Comparison of ENCODE assay signal across 22 cellular contexts in genomic region chr2:28678175-28678855, GRCh38.
DNase-seq lines count a peak whose midpoint lies in the region; ATAC-seq and FAIRE-seq lines count a peak whose summit lies in the region.
"Had no signal": no experiment of that assay in that cellular context is flagged by ENCODE, and none has a peak within 500 bp of the region (broad histone marks: within the 10 kb centered on the region; RNA-seq: fewer than 3 reads in every experiment).

No MANE protein-coding gene starts in this region.

- no peaks in the 10 kb centered on the region for H3K36me3 ChIP-seq in small intestine (ENCODE audit: control insufficient read depth in 2 of 2, insufficient read depth in 2 of 2, low read length in 2 of 2)
- H3K36me3 ChIP-seq: BLaER1 treated with 17β-estradiol and CSF1 and Interleukin-3, amounts not matched to agents 10 nM and 100 nM had no signal

- no peak for FAIRE-seq in small intestine (lab: Jason Lieb, UNC)
- FAIRE-seq: A549, astrocyte, colon, keratinocyte had no signal

- no peak overlapping the region for H3K27ac ChIP-seq in small intestine (ENCODE audit: low read depth in 1 of 2, low read length in 1 of 2)
- H3K27ac ChIP-seq: A549; BLaER1 treated with 17β-estradiol and CSF1 and Interleukin-3, amounts not matched to agents 10 nM and 100 nM; GM23248 had no signal

- H3K4me3 Mint-ChIP-seq in activated CD4-positive, alpha-beta T cell treated with anti-CD3 and anti-CD28 coated beads, Interleukin-2, amount 10 ng/mL, durations not matched to agents 24 days and 14 days = no peak overlapping the region
- no peak overlapping the region for H3K4me3 Mint-ChIP-seq in activated T-helper 2 cell treated with anti-CD3 and anti-CD28 coated beads, Interferon-gamma antibody, Interleukin-2, Interleukin-4, amounts not matched to agents 10 μg/mL and 5 μg/mL and 100 μg/mL, durations not matched to agents 14 hours and 24 hours and 36 hours (ENCODE audit: low read depth)
- H3K4me3 Mint-ChIP-seq: activated naive CD4-positive, alpha-beta T cell treated with anti-CD3 and anti-CD28 coated beads, Interleukin-2, amount 10 ng/mL, durations not matched to agents 7 days and 5 days; memory B cell; stimulated activated memory B cell treated with anti-CD40 and anti-IgM and Interleukin-4, amounts not matched to agents 10 μg/mL and 1 μg/mL and 100 μg/mL, for 72 hours; type B pancreatic cell had no signal

- H3K27ac Mint-ChIP-seq in activated CD4-positive, alpha-beta T cell treated with anti-CD3 and anti-CD28 coated beads, Interleukin-2, amount 10 ng/mL, durations not matched to agents 24 days and 14 days = peak overlapping the region; percentile 73
- peak overlapping the region; percentile 82 for H3K27ac Mint-ChIP-seq in activated T-helper 2 cell treated with anti-CD3 and anti-CD28 coated beads, Interferon-gamma antibody, Interleukin-2, Interleukin-4, amounts not matched to agents 10 μg/mL and 5 μg/mL and 100 μg/mL, durations not matched to agents 14 hours and 24 hours and 36 hours
- H3K27ac Mint-ChIP-seq: activated naive CD4-positive, alpha-beta T cell treated with anti-CD3 and anti-CD28 coated beads, Interleukin-2, amount 10 ng/mL, durations not matched to agents 7 days and 5 days; memory B cell; stimulated activated memory B cell treated with anti-CD40 and anti-IgM and Interleukin-4, amounts not matched to agents 10 μg/mL and 1 μg/mL and 100 μg/mL, for 72 hours; type B pancreatic cell had no signal

- H3K4me3 ChIP-seq in small intestine (ENCODE audit: low read depth in 1 of 2, low read length in 2 of 2) = no peak overlapping the region
- H3K4me3 ChIP-seq: A549; BLaER1 treated with 17β-estradiol and CSF1 and Interleukin-3, amounts not matched to agents 10 nM and 100 nM; GM23248 had no signal

- H3K4me1 Mint-ChIP-seq in activated CD4-positive, alpha-beta T cell treated with anti-CD3 and anti-CD28 coated beads, Interleukin-2, amount 10 ng/mL, durations not matched to agents 24 days and 14 days = peaks cover 43% of the 10 kb centered on the region
- H3K4me1 Mint-ChIP-seq in activated T-helper 2 cell treated with anti-CD3 and anti-CD28 coated beads, Interferon-gamma antibody, Interleukin-2, Interleukin-4, amounts not matched to agents 10 μg/mL and 5 μg/mL and 100 μg/mL, durations not matched to agents 14 hours and 24 hours and 36 hours (ENCODE audit: low read depth) = peaks cover 53% of the 10 kb centered on the region

- intact Hi-C loops in activated CD4-positive, alpha-beta T cell treated with anti-CD3 and anti-CD28 coated beads, Interleukin-2, amount 10 ng/mL, durations not matched to agents 24 days and 14 days (cut with micrococcal nuclease) = no loop called here
- intact Hi-C loops in activated T-helper 2 cell treated with anti-CD3 and anti-CD28 coated beads, Interferon-gamma antibody, Interleukin-2, Interleukin-4, amounts not matched to agents 10 μg/mL and 5 μg/mL and 100 μg/mL, durations not matched to agents 14 hours and 24 hours and 36 hours (cut with micrococcal nuclease) = no loop called here
- intact Hi-C loops in left colon (cut with DNase I, micrococcal nuclease) (no loop called here), head of caudate nucleus (cut with DNase I) (no loop called here)

- no peaks in the 10 kb centered on the region for H3K27me3 ChIP-seq in small intestine (ENCODE audit: control insufficient read depth in 2 of 2, insufficient read depth in 2 of 2, low read length in 2 of 2)
- H3K27me3 ChIP-seq: BLaER1 treated with 17β-estradiol and CSF1 and Interleukin-3, amounts not matched to agents 10 nM and 100 nM had no signal

- H3K36me3 Mint-ChIP-seq in activated CD4-positive, alpha-beta T cell treated with anti-CD3 and anti-CD28 coated beads, Interleukin-2, amount 10 ng/mL, durations not matched to agents 24 days and 14 days (ENCODE audit: low read depth) = peaks cover 1% of the 10 kb centered on the region
- peaks cover 7% of the 10 kb centered on the region for H3K36me3 Mint-ChIP-seq in activated T-helper 2 cell treated with anti-CD3 and anti-CD28 coated beads, Interferon-gamma antibody, Interleukin-2, Interleukin-4, amounts not matched to agents 10 μg/mL and 5 μg/mL and 100 μg/mL, durations not matched to agents 14 hours and 24 hours and 36 hours (ENCODE audit: low read depth)
- H3K36me3 Mint-ChIP-seq: activated naive CD4-positive, alpha-beta T cell treated with anti-CD3 and anti-CD28 coated beads, Interleukin-2, amount 10 ng/mL, durations not matched to agents 7 days and 5 days; memory B cell; stimulated activated memory B cell treated with anti-CD40 and anti-IgM and Interleukin-4, amounts not matched to agents 10 μg/mL and 1 μg/mL and 100 μg/mL, for 72 hours; type B pancreatic cell had no signal

- H3K27me3 Mint-ChIP-seq in activated CD4-positive, alpha-beta T cell treated with anti-CD3 and anti-CD28 coated beads, Interleukin-2, amount 10 ng/mL, durations not matched to agents 24 days and 14 days = no peaks in the 10 kb centered on the region
- H3K27me3 Mint-ChIP-seq in activated T-helper 2 cell treated with anti-CD3 and anti-CD28 coated beads, Interferon-gamma antibody, Interleukin-2, Interleukin-4, amounts not matched to agents 10 μg/mL and 5 μg/mL and 100 μg/mL, durations not matched to agents 14 hours and 24 hours and 36 hours (ENCODE audit: low read depth) = no peaks in the 10 kb centered on the region
- H3K27me3 Mint-ChIP-seq: memory B cell; stimulated activated memory B cell treated with anti-CD40 and anti-IgM and Interleukin-4, amounts not matched to agents 10 μg/mL and 1 μg/mL and 100 μg/mL, for 72 hours; type B pancreatic cell had no signal

- 77 to 84% (median 81%) methylated on average over 11 of the region's 11 CpGs for WGBS in small intestine, 3 donors

- DNase-seq in activated CD4-positive, alpha-beta T cell treated with anti-CD3 and anti-CD28 coated beads, Interleukin-2, amount 10 ng/mL, durations not matched to agents 24 days and 14 days = no peak
- no peak for DNase-seq in activated CD4-positive, alpha-beta T cell treated with anti-CD3 and anti-CD28 coated beads for 48 hours
- no peak for DNase-seq in activated T-helper 2 cell treated with anti-CD3 and anti-CD28 coated beads, Interferon-gamma antibody, Interleukin-2, Interleukin-4, amounts not matched to agents 10 μg/mL and 5 μg/mL and 100 μg/mL, durations not matched to agents 14 hours and 24 hours and 36 hours (ENCODE audit: low spot score)
- DNase-seq in left colon (no peak), small intestine (peak; percentile 19), head of caudate nucleus (no peak)
- DNase-seq in activated T-cell treated with anti-CD3 and anti-CD28 coated beads, Interleukin-2, amount 50 U/mL, for 1 hour = no peak
- DNase-seq in activated CD4-positive, CD25-positive, alpha-beta regulatory T cell (lab: John Stamatoyannopoulos, UW) = no peak
- DNase-seq: activated CD4-positive, alpha-beta T cell treated with anti-CD3 and anti-CD28 coated beads, Interleukin-2, amount 50 U/mL, for 1 hour; activated naive CD4-positive, alpha-beta T cell treated with anti-CD3 and anti-CD28 coated beads, Interleukin-2, amount 10 ng/mL, durations not matched to agents 7 days and 5 days; GM23248; KBM-7; NCI-H446 treated with DMSO at 0.1 percent for 48 hours; retina had no signal

- ATAC-seq in left colon = peak; percentile 57
- ATAC-seq: A549 had no signal

- no peaks in the 10 kb centered on the region for H3K4me1 ChIP-seq in small intestine (ENCODE audit: control insufficient read depth in 2 of 2, insufficient read depth in 1 of 2, low read depth in 1 of 2, low read length in 1 of 2)

- H3K9me3 Mint-ChIP-seq in activated CD4-positive, alpha-beta T cell treated with anti-CD3 and anti-CD28 coated beads, Interleukin-2, amount 10 ng/mL, durations not matched to agents 24 days and 14 days = peaks cover 16% of the 10 kb centered on the region
- H3K9me3 Mint-ChIP-seq in activated T-helper 2 cell treated with anti-CD3 and anti-CD28 coated beads, Interferon-gamma antibody, Interleukin-2, Interleukin-4, amounts not matched to agents 10 μg/mL and 5 μg/mL and 100 μg/mL, durations not matched to agents 14 hours and 24 hours and 36 hours = peaks cover 6% of the 10 kb centered on the region
- H3K9me3 Mint-ChIP-seq: memory B cell; stimulated activated memory B cell treated with anti-CD40 and anti-IgM and Interleukin-4, amounts not matched to agents 10 μg/mL and 1 μg/mL and 100 μg/mL, for 72 hours; type B pancreatic cell had no signal

- no peaks in the 10 kb centered on the region for H3K9me3 ChIP-seq in small intestine (ENCODE audit: control insufficient read depth, low read depth)
- H3K9me3 ChIP-seq: A549 had no signal
